ENCODE assay signal across 17 cellular contexts in genomic region chr10:84334806-84335205, GRCh38. TPM values are rescaled to one million over a fixed set of nuclear protein-coding genes. Genes with fewer than 3 reads are reported as not detected.
DNase-seq lines count a peak whose midpoint lies in the region; ATAC-seq, FAIRE-seq and TF ChIP-seq lines count a peak whose summit lies in the region.
"Had no signal": no experiment of that assay in that cellular context is flagged by ENCODE, and none has a peak within 500 bp of the region (broad histone marks: within the 10 kb centered on the region; RNA-seq: fewer than 3 reads in every experiment).

No MANE protein-coding gene starts in this region.

- no peak for FAIRE-seq in pancreas (lab: Jason Lieb, UNC)
- FAIRE-seq: endometrium, frontal cortex, islet of Langerhans had no signal

- H3K4me3 Mint-ChIP-seq in activated naive CD8-positive, alpha-beta T cell treated with anti-CD3 and anti-CD28 coated beads for 36 hours = peak overlapping the region; percentile 12
- H3K4me3 Mint-ChIP-seq: CD14-positive monocyte had no signal

- no peaks in the 10 kb centered on the region for H3K9me3 Mint-ChIP-seq in activated naive CD8-positive, alpha-beta T cell treated with anti-CD3 and anti-CD28 coated beads for 36 hours

- H3K27me3 Mint-ChIP-seq in activated naive CD8-positive, alpha-beta T cell treated with anti-CD3 and anti-CD28 coated beads for 36 hours = no peaks in the 10 kb centered on the region

- no peak for ATAC-seq in pancreas
- ATAC-seq: Panc1 had no signal

- no peaks in the 10 kb centered on the region for H3K9me3 ChIP-seq in HUES48 (ENCODE audit: control insufficient read depth, insufficient read depth, low read length)
- no peaks in the 10 kb centered on the region for H3K9me3 ChIP-seq in tibial artery
- no peaks in the 10 kb centered on the region for H3K9me3 ChIP-seq in pancreas
- H3K9me3 ChIP-seq: mucosa of descending colon, thyroid gland had no signal

- peaks cover 2% of the 10 kb centered on the region for H3K36me3 Mint-ChIP-seq in activated naive CD8-positive, alpha-beta T cell treated with anti-CD3 and anti-CD28 coated beads for 36 hours
- H3K36me3 Mint-ChIP-seq: CD14-positive monocyte had no signal

- no peaks in the 10 kb centered on the region for H3K36me3 ChIP-seq in HUES48 (ENCODE audit: control insufficient read depth, insufficient read depth, low read length)
- no peaks in the 10 kb centered on the region for H3K36me3 ChIP-seq in tibial artery
- H3K36me3 ChIP-seq in pancreas = no peaks in the 10 kb centered on the region
- H3K36me3 ChIP-seq: thyroid gland had no signal

- H3K4me1 ChIP-seq in HUES48 (ENCODE audit: control insufficient read depth, insufficient read depth, low read length) (peaks cover 51% of the 10 kb centered on the region), tibial artery (peaks cover 0 to 51% (median 22%) of the 10 kb centered on the region in 4 donors), pancreas (peaks cover 3 to 7% (median 4%) of the 10 kb centered on the region in 3 donors)

- intact Hi-C loops in tibial artery (cut with DNase I; ENCODE audit: low total_unique reads) (no loop called here), pancreas (cut with DNase I) (no loop called here)

- WGBS in pancreas, 2 donors = 80 to 83% methylated on average over 2 of the region's 2 CpGs

- H3K4me3 ChIP-seq in HUES48 (ENCODE audit: low read depth, low read length) (no peak overlapping the region), tibial artery (no peak overlapping the region), pancreas (no peak overlapping the region)
- H3K4me3 ChIP-seq: mucosa of descending colon, thyroid gland had no signal

- H3K27ac ChIP-seq in HUES48 (ENCODE audit: low read depth, low read length) (peak overlapping the region; percentile 11), tibial artery (no peak overlapping the region), pancreas (no peak overlapping the region)
- H3K27ac ChIP-seq: 22Rv1, thyroid gland had no signal

- H3K27ac Mint-ChIP-seq in activated naive CD8-positive, alpha-beta T cell treated with anti-CD3 and anti-CD28 coated beads for 36 hours = peak overlapping the region; percentile 81
- H3K27ac Mint-ChIP-seq: CD14-positive monocyte had no signal

- no peak overlapping the region for H3K9ac ChIP-seq in HUES48 (ENCODE audit: low read depth, low read length)

- TF ChIP-seq CTCF in tibial artery (IDR thresholded peaks at IDR 0.05) (no peak), pancreas (IDR thresholded peaks at IDR 0.05) (no peak)

- H3K27me3 ChIP-seq in HUES48 (ENCODE audit: control insufficient read depth, insufficient read depth, low read length) (no peaks in the 10 kb centered on the region), tibial artery (no peaks in the 10 kb centered on the region), pancreas (no peaks in the 10 kb centered on the region)
- H3K27me3 ChIP-seq: thyroid gland had no signal

- DNase-seq in DMS 273 (lab: John Stamatoyannopoulos, UW; ENCODE audit: unreplicated experiment) (peak; percentile 57), DMS 273 treated with DMSO at 0.1 percent for 48 hours (lab: John Stamatoyannopoulos, UW) (no peak), myocyte (ENCODE audit: low read depth) (peak; percentile 76), tibial artery (no peak), pancreas (no peak), AG08395 (ENCODE audit: low spot score) (no peak)
- DNase-seq in activated naive CD8-positive, alpha-beta T cell treated with anti-CD3 and anti-CD28 coated beads for 36 hours = no peak
- DNase-seq: activated naive CD4-positive, alpha-beta T cell treated with anti-CD3 and anti-CD28 coated beads, Interleukin-2, amount 50 U/mL, for 16 hours; mucosa of descending colon; thyroid gland had no signal

- peaks cover 45% of the 10 kb centered on the region for H3K4me1 Mint-ChIP-seq in activated naive CD8-positive, alpha-beta T cell treated with anti-CD3 and anti-CD28 coated beads for 36 hours

RNA-seq across cellular contexts. Expression of gene CCSER2, which starts 6.4 kb away (rescaled TPM):
- total RNA-seq in activated naive CD8-positive, alpha-beta T cell treated with anti-CD3 and anti-CD28 coated beads for 36 hours = 10 to 100 TPM; 42.4 to 43.8 TPM
- total RNA-seq in myocyte (49.2 and 52.9 TPM in 2 replicates), pancreas (10 to 100 TPM; 17.5 to 25.6 (median 22.5) TPM)
- 21.2 TPM for polyA plus RNA-seq in myocyte (2012)
- polyA plus RNA-seq in pancreas = 1 to 10 TPM; 3.5 to 6.0 TPM

Comparison
In these comparisons a context has a peak if more than half of its experiments do, and no peak if none do; other contexts are left out.
1. DNase-seq: peak in DMS 273 (single experiment) and myocyte (single experiment); none in DMS 273 treated with DMSO at 0.1 percent for 48 hours (single experiment), activated naive CD8-positive, alpha-beta T cell treated with anti-CD3 and anti-CD28 coated beads for 36 hours (single experiment), tibial artery (0 of 2), pancreas (0 of 6) and AG08395 (single experiment).